Comparison of ENCODE assay signal across 1 cellular context in the genomic region with DNA sequence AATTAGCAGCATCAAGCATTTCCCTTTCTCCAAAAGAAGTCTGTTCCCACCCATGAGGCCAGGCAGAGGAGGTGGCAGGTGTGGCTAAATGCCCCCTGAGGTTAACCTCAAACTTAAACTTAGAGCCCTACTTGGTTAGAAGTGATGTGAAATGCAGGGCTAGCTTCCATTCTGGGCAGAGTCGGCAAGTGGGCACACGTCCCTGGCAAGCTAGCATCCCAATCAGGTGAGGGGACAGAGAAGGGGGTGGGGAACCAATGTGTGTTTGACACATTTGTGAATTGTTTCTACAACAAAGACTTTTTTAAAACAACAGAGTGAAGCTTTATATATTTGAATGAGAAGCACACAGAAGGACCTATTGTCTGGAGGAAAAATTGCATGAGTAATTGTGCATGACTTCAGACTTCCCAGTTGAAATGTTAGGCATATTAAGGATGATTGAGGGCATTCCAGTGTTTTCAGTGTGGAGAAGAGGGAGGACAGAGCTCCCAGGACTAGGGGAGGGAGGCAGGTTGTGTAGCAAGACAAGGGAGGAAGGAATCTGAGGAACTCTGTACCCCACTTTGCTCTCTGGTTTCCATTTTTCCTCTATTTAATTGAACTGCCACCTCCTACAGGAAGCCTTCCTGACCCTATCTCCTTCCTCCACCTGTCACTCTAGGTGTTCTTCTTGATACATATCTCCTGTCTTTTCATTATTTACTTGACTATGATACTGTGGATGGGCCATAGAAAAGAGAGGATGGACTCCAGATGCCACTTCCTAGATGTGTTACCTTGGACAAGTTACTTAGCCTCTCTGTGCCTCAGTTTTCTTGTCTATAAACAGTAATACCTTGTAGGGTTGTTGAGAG.
TF ChIP-seq lines count a peak whose summit lies in the region.

No MANE protein-coding gene starts in this region.

TF ChIP-seq in WTC11, 78 proteins besides CTCF, POLR2A, EP300 and RAD21 (continued from another document):
- TF ChIP-seq PRDM15 (CRISPR knock-in tag; IDR thresholded peaks at IDR 0.05), result no peak
- TF ChIP-seq ELF4 (CRISPR knock-in tag; IDR thresholded peaks at IDR 0.05; ENCODE audit: low read depth), result no peak
- no peak for TF ChIP-seq ATF3 (CRISPR knock-in tag; conservative IDR thresholded peaks at IDR 0.05)
- TF ChIP-seq, protein P1, sequence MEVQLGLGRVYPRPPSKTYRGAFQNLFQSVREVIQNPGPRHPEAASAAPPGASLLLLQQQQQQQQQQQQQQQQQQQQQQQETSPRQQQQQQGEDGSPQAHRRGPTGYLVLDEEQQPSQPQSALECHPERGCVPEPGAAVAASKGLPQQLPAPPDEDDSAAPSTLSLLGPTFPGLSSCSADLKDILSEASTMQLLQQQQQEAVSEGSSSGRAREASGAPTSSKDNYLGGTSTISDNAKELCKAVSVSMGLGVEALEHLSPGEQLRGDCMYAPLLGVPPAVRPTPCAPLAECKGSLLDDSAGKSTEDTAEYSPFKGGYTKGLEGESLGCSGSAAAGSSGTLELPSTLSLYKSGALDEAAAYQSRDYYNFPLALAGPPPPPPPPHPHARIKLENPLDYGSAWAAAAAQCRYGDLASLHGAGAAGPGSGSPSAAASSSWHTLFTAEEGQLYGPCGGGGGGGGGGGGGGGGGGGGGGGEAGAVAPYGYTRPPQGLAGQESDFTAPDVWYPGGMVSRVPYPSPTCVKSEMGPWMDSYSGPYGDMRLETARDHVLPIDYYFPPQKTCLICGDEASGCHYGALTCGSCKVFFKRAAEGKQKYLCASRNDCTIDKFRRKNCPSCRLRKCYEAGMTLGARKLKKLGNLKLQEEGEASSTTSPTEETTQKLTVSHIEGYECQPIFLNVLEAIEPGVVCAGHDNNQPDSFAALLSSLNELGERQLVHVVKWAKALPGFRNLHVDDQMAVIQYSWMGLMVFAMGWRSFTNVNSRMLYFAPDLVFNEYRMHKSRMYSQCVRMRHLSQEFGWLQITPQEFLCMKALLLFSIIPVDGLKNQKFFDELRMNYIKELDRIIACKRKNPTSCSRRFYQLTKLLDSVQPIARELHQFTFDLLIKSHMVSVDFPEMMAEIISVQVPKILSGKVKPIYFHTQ (CRISPR knock-in tag; IDR thresholded peaks at IDR 0.05), result no peak
- no peak for TF ChIP-seq GABPB1 (CRISPR knock-in tag; IDR thresholded peaks at IDR 0.05)
